1 cellular context compared by ENCODE assay signal in genomic region chr5:138140268-138140667, GRCh38.
TF ChIP-seq lines count a peak whose summit lies in the region.

No MANE protein-coding gene starts in this region.

TF ChIP-seq in K562, 482 proteins besides CTCF, POLR2A, EP300 and RAD21:
- TF ChIP-seq CBX8 (IDR thresholded peaks at IDR 0.05; ENCODE audit: borderline replicate concordance, extremely low read depth, low read depth, low read length, poor library complexity, severe bottlenecking) (peak; percentile 7), TARDBP (IDR thresholded peaks at IDR 0.05) (no peak)
